In genomic region chr21:34154878-34155277, GRCh38 we compare ENCODE assay signal across 13 cellular contexts.
"Had no signal": no experiment of that assay in that cellular context is flagged by ENCODE, and none has a peak within 500 bp of the region (broad histone marks: within the 10 kb centered on the region; RNA-seq: fewer than 3 reads in every experiment).

No MANE protein-coding gene starts in this region.

- H3K27ac ChIP-seq: brain microvascular endothelial cell, SJCRH30, spleen had no signal

- ATAC-seq: left ventricle myocardium superior had no signal

- FAIRE-seq: urothelium cell line had no signal

- H3K9me3 ChIP-seq: SJCRH30 had no signal

- H3K36me3 ChIP-seq: brain microvascular endothelial cell, SJCRH30, spleen had no signal

- H3K4me1 ChIP-seq: SJCRH30, spleen had no signal

- H3K27me3 ChIP-seq: brain microvascular endothelial cell, SJCRH30, spleen had no signal

- H3K4me3 ChIP-seq: SJCRH30, spleen had no signal

- DNase-seq: activated CD4-positive, CD25-positive, alpha-beta regulatory T cell treated with anti-CD3 and anti-CD28 coated beads, Interleukin-2, amount 50 U/mL, for 72 hours; activated effector memory CD4-positive, alpha-beta T cell treated with anti-CD3 and anti-CD28 coated beads, Interleukin-2, amount 50 U/mL, for 16 hours; amniotic stem cell; brain microvascular endothelial cell; dermis blood vessel endothelial cell; hippocampal formation; left ventricle myocardium superior; mesendoderm; SJCRH30; spleen; stimulated activated CD4-positive, alpha-beta T cell treated with anti-CD3 and anti-CD28 coated beads, Interleukin-1b, Interleukin-23, amount 100 ng/mL, for 48 hours; T-helper 9 cell had no signal
